In genomic region chr18:11149441-11150270, GRCh38 we compare ENCODE assay signal across 8 cellular contexts. TPM values are rescaled to one million over a fixed set of nuclear protein-coding genes. Genes with fewer than 3 reads are reported as not detected.
DNase-seq lines count a peak whose midpoint lies in the region; ATAC-seq and TF ChIP-seq lines count a peak whose summit lies in the region.

PIEZO2 (minus strand) TSS chr18:11149569; CDS start chr18:11148588, 981 bp downstream.

- no TSS peak for BruUV-seq in PC-3 (replicated peaks; lab: Mats Ljungman, UMichigan)

- H3F3A ChIP-seq in PC-3 (ENCODE audit: low read length, unreplicated experiment), result no peaks in the 10 kb centered on the region

- ATAC-seq in GM19328 (IDR thresholded peaks at IDR 0.05; ENCODE audit: unreplicated experiment) (peak; percentile 85), PC-3 (no peak)

- no peak within 1 kb of the TSS for H3K4me3 ChIP-seq in KMS-11 (IDR thresholded peaks at IDR 0.05; ENCODE audit: insufficient read depth, low read depth, low read length)
- H3K4me3 ChIP-seq in coronary artery, result peak within 1 kb of the TSS; percentile 76
- H3K4me3 ChIP-seq in lower leg skin (ENCODE audit: low read depth, poor library complexity, severe bottlenecking), result peak within 1 kb of the TSS; percentile 21
- peak within 1 kb of the TSS; percentile 39 to 59 for H3K4me3 ChIP-seq in testis
- H3K4me3 ChIP-seq in PC-3 (ENCODE audit: low read length), result no peak within 1 kb of the TSS

- no peaks in the 10 kb centered on the region for H3K9me2 ChIP-seq in PC-3 (replicated peaks; ENCODE audit: low read length)

- H3K4me1 ChIP-seq in KMS-11 (ENCODE audit: low read depth, poor library complexity, severe bottlenecking) (peaks cover 31% of the 10 kb centered on the region), testis (no peaks in the 10 kb centered on the region), PC-3 (ENCODE audit: insufficient read depth, low read length) (no peaks in the 10 kb centered on the region)

- H3K4me2 ChIP-seq in KMS-11, result peak within 1 kb of the TSS; percentile 80
- H3K4me2 ChIP-seq in PC-3 (ENCODE audit: low read length), result no peak within 1 kb of the TSS

- CTCF ChIA-PET in PC-3 (lab: Charles Lee), result no interaction called here

- H2AFZ ChIP-seq in KMS-11 (ENCODE audit: low read depth) (peak within 1 kb of the TSS; percentile 83), PC-3 (ENCODE audit: low read length) (no peak within 1 kb of the TSS)

- H3K27me3 ChIP-seq in KMS-11 (ENCODE audit: insufficient read depth, low read depth) (no peaks in the 10 kb centered on the region), testis (no peaks in the 10 kb centered on the region), PC-3 (ENCODE audit: low read length) (peaks cover 84% of the 10 kb centered on the region)

- H4K20me1 ChIP-seq in KMS-11 (ENCODE audit: insufficient read depth) (no peaks in the 10 kb centered on the region), PC-3 (ENCODE audit: low read length) (no peaks in the 10 kb centered on the region)

- H3K9me3 ChIP-seq in testis, result no peaks in the 10 kb centered on the region
- H3K9me3 ChIP-seq in PC-3 (ENCODE audit: low read length), result no peaks in the 10 kb centered on the region

- POLR2A ChIA-PET in PC-3 (lab: Charles Lee; ENCODE audit: unreplicated experiment), result no interaction called here

- H3K79me2 ChIP-seq in KMS-11 (ENCODE audit: insufficient read depth, low read depth) (peaks cover 4% of the 10 kb centered on the region; the same call in 1 of the 2 replicates), PC-3 (ENCODE audit: low read length) (no peaks in the 10 kb centered on the region)

- peak within 1 kb of the TSS; percentile 58 for H3K9ac ChIP-seq in KMS-11
- no peak within 1 kb of the TSS for H3K9ac ChIP-seq in PC-3 (ENCODE audit: low read length)

- TF ChIP-seq CTCF in KMS-11 (conservative IDR thresholded peaks at IDR 0.05; ENCODE audit: low read depth, low read length), result no peak
- TF ChIP-seq CTCF in coronary artery (IDR thresholded peaks at IDR 0.05), result no peak
- no peak for TF ChIP-seq CTCF in lower leg skin (IDR thresholded peaks at IDR 0.05)
- TF ChIP-seq CTCF in testis (IDR thresholded peaks at IDR 0.05), result no peak
- TF ChIP-seq CTCF in PC-3 (conservative IDR thresholded peaks at IDR 0.05; ENCODE audit: low read depth, low read length), result no peak

- intact Hi-C loops in lower leg skin (cut with DNase I; ENCODE audit: low total_unique reads) (no loop called here), testis (cut with DNase I; ENCODE audit: low total_unique reads) (no loop called here), PC-3 (cut with micrococcal nuclease) (no loop called here)

- no peaks in the 10 kb centered on the region for H3K36me3 ChIP-seq in KMS-11 (ENCODE audit: insufficient read depth)
- H3K36me3 ChIP-seq in testis (ENCODE audit: low read depth, missing control alignments), result no peaks in the 10 kb centered on the region
- H3K36me3 ChIP-seq in PC-3 (ENCODE audit: low read depth, low read length), result no peaks in the 10 kb centered on the region

- TF ChIP-seq POLR2A in lower leg skin (IDR thresholded peaks at IDR 0.05) (no peak), testis (IDR thresholded peaks at IDR 0.05) (no peak)

- 7% methylated on average over 33 to 34 of the region's 62 CpGs for WGBS in lower leg skin, 2 donors
- WGBS in testis, 2 donors, result 4 to 24% methylated on average over 7 to 42 of the region's 62 CpGs

- DNase-seq in CD1c-positive myeloid dendritic cell (ENCODE audit: extremely low spot score) (peak; percentile 53), coronary artery (ENCODE audit: low spot score) (peak; percentile 76), lower leg skin (ENCODE audit: low spot score in 2 of 2) (peak; percentile 54 to 88), testis (peak; percentile 68), PC-3 (no peak)
- DNase-seq in stimulated activated naive CD4-positive, alpha-beta T cell (lab: John Stamatoyannopoulos, UW), result no peak

- H3K27ac ChIP-seq in KMS-11 (peak within 1 kb of the TSS; percentile 13; the same call in 1 of the 2 replicates), coronary artery (no peak within 1 kb of the TSS), testis (no peak within 1 kb of the TSS), PC-3 (ENCODE audit: low read length) (no peak within 1 kb of the TSS)

RNA-seq across cellular contexts. Expression of gene PIEZO2, which starts in this region (rescaled TPM):
- total RNA-seq in lower leg skin (1 to 10 TPM in 1 of 4 donors, under 1 TPM in 3; 0.30 to 1.8 (median 0.64) TPM), testis (1 to 10 TPM; 2.3 to 3.0 TPM), PC-3 (2014; rRNA removed) (not detected in 2 replicates)
- polyA plus RNA-seq in testis (ENCODE audit: insufficient read depth, low read depth, low replicate concordance), result 3.5 TPM

Comparison
In these comparisons a context has a peak if more than half of its experiments do, and no peak if none do; other contexts are left out.
1. DNase-seq: peak in CD1c-positive myeloid dendritic cell (single experiment), coronary artery (single experiment), lower leg skin (2 of 2) and testis (single experiment); none in stimulated activated naive CD4-positive, alpha-beta T cell (0 of 6) and PC-3 (single experiment).
2. H3K4me3 ChIP-seq: peak in coronary artery (single experiment), lower leg skin (single experiment) and testis (2 of 2); none in KMS-11 (single experiment) and PC-3 (single experiment).